In the genomic region with DNA sequence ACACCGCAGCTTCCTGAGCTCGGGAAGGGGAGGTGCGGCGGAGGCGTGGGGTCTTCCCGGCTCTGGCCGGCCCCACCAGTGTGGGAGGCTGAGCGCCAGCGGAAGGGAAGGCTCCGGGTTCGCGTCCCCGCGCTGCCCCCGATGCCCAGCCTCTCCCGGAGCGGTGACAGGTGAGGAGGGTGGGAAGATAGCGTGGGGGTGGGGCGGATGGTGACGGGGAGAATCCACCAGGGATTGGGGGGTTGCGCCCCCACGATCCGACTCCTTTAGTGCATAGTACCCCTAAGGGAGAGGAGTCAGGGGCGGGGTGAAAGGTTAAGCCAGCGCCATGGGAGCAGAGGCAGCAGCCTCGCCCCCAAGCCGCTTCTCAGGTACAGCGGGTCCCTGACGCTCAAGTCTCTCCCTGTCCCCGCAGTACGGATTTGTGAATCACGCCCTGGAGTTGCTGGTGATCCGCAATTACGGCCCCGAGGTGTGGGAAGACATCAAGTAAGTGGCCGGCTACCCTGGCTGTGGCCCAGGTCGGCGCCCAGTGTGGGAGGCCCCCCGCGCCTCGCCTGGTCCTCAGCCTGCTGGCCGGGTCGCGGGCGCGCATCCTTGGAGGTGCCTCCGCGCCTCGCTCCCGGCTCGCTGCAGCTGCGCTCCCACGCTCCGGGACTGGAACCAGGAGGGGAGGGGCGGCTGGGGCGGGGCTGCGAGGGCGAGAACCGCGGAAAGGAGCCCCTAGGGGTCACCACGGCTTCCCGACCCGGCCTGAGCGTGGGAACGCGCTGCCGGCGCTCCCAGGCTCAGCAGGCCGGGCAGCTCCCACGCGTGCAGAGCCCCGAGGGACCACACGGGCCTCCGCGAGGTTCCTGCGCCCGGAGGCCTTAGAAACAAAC, we compare ENCODE assay signal across 8 cellular contexts. TPM values are rescaled to one million over a fixed set of nuclear protein-coding genes. Genes with fewer than 3 reads are reported as not detected.
DNase-seq lines count a peak whose midpoint lies in the region; ATAC-seq and TF ChIP-seq lines count a peak whose summit lies in the region.

No MANE protein-coding gene starts in this region.

- H3K56ac ChIP-seq in mesendoderm (ENCODE audit: low read length) = peak overlapping the region; percentile 58

- H2BK120ac ChIP-seq in mesendoderm (ENCODE audit: low read depth, low read length) = no peak overlapping the region

- H2BK5ac ChIP-seq in mesendoderm (ENCODE audit: low read length) = no peak overlapping the region

- H3K9ac ChIP-seq in endocrine pancreas (ENCODE audit: control insufficient read depth, insufficient read depth, low read length) (peak overlapping the region; percentile 99), mesendoderm (ENCODE audit: low read length) (peak overlapping the region; percentile 53)

- no peaks in the 10 kb centered on the region for H3K79me2 ChIP-seq in mesendoderm (ENCODE audit: control insufficient read depth, insufficient read depth, low read length)

- no peak overlapping the region for H4K8ac ChIP-seq in mesendoderm (ENCODE audit: low read depth, low read length)

- H3K4me3 ChIP-seq in SJSA1 = peak overlapping the region; percentile 38
- no peak overlapping the region for H3K4me3 ChIP-seq in endocrine pancreas (ENCODE audit: control insufficient read depth, insufficient read depth, low read length)
- peak overlapping the region; percentile 25 for H3K4me3 ChIP-seq in mesendoderm (ENCODE audit: low read length)
- H3K4me3 ChIP-seq in tibial artery = peak overlapping the region; percentile 60 to 72

- peak; percentile 54 for DNase-seq in activated CD8-positive, alpha-beta memory T cell treated with anti-CD3 and anti-CD28 coated beads, Interleukin-2, amount 50 U/mL, for 48 hours
- no peak for DNase-seq in activated CD8-positive, alpha-beta memory T cell treated with anti-CD3 and anti-CD28 coated beads, Interleukin-2, amount 50 U/mL, for 4 hours
- DNase-seq in SJSA1 (ENCODE audit: low read depth in 1 of 2, low spot score in 2 of 2) (no peak), mesendoderm (peak; percentile 36), tibial artery (peak; percentile 35 to 76), SW480 (ENCODE audit: low spot score) (no peak)

- no peak overlapping the region for H3K4ac ChIP-seq in mesendoderm (ENCODE audit: low read depth, low read length)

- no peak overlapping the region for H3K27ac ChIP-seq in SJSA1
- H3K27ac ChIP-seq in mesendoderm (ENCODE audit: low read depth, low read length) = no peak overlapping the region
- H3K27ac ChIP-seq in tibial artery = peak overlapping the region; percentile 90 to 95

- no peak overlapping the region for H3K18ac ChIP-seq in mesendoderm (ENCODE audit: low read length)

- no CpG with 5 or more reads among the region's 77 CpGs for WGBS in mesendoderm (ENCODE audit: extremely low coverage, insufficient coverage, low lambda C conversion rate)

- H3K4me1 ChIP-seq in SJSA1 (replicated peaks) = peaks cover 14% of the 10 kb centered on the region
- H3K4me1 ChIP-seq in endocrine pancreas (ENCODE audit: control insufficient read depth, insufficient read depth, low read length) = no peaks in the 10 kb centered on the region
- H3K4me1 ChIP-seq in mesendoderm (ENCODE audit: control insufficient read depth, low read depth, low read length) = no peaks in the 10 kb centered on the region
- peaks cover 0 to 20% (median 4%) of the 10 kb centered on the region in 4 donors for H3K4me1 ChIP-seq in tibial artery

- no peaks in the 10 kb centered on the region for H3K79me1 ChIP-seq in mesendoderm (ENCODE audit: low read length)

- H2BK15ac ChIP-seq in mesendoderm (replicated peaks; ENCODE audit: low read depth) = no peak overlapping the region

- peak overlapping the region; percentile 80 for H3K23ac ChIP-seq in mesendoderm (ENCODE audit: low read length)

- H3K27me3 ChIP-seq in SJSA1 (replicated peaks) (peaks cover 21% of the 10 kb centered on the region), endocrine pancreas (ENCODE audit: control insufficient read depth, insufficient read depth, low read length) (no peaks in the 10 kb centered on the region), mesendoderm (ENCODE audit: insufficient read depth, low read length, poor library complexity) (no peaks in the 10 kb centered on the region), tibial artery (no peaks in the 10 kb centered on the region)

- peak overlapping the region; percentile 53 for H3K4me2 ChIP-seq in mesendoderm (ENCODE audit: low read length)

- H3K36me3 ChIP-seq in SJSA1 = no peaks in the 10 kb centered on the region
- H3K36me3 ChIP-seq in endocrine pancreas (ENCODE audit: control insufficient read depth, insufficient read depth, low read length) = no peaks in the 10 kb centered on the region
- H3K36me3 ChIP-seq in mesendoderm (ENCODE audit: control insufficient read depth, insufficient read depth, low read length) = no peaks in the 10 kb centered on the region
- H3K36me3 ChIP-seq in tibial artery = peaks cover 0 to 2% (median 0%) of the 10 kb centered on the region in 3 donors

- H3K9me3 ChIP-seq in SJSA1 (replicated peaks) (0 out of 2 replicates have a peak, but pooled peaks cover 2% of the 10 kb centered on the region), endocrine pancreas (ENCODE audit: control insufficient read depth, low read length) (no peaks in the 10 kb centered on the region), tibial artery (no peaks in the 10 kb centered on the region)

- intact Hi-C loops in tibial artery (cut with DNase I; ENCODE audit: low total_unique reads) = no loop called here

- peak; percentile 31 for ATAC-seq in HG02943 (IDR thresholded peaks at IDR 0.05; ENCODE audit: low read depth, unreplicated experiment)

- H4K5ac ChIP-seq in mesendoderm (ENCODE audit: low read length) = no peak overlapping the region

- H2AK5ac ChIP-seq in mesendoderm (ENCODE audit: low read length) = no peak overlapping the region

- TF ChIP-seq CTCF in tibial artery (IDR thresholded peaks at IDR 0.05) = peak; percentile 5 to 22

RNA-seq across cellular contexts. Expression of a gene that starts 0.8 kb away (rescaled TPM):
- total RNA-seq in SJSA1 (2014; rRNA removed; shearing (Covaris generic)) = 0.74 and 1.0 TPM in 2 replicates
- polyA plus RNA-seq in mesendoderm (2013, experiment 1 of 2) = 0.62 TPM
- polyA plus RNA-seq in mesendoderm (2013, experiment 2 of 2) = 0.73 TPM

Comparison
In these comparisons a context has a peak if more than half of its experiments do, and no peak if none do; other contexts are left out.
1. DNase-seq: peak in activated CD8-positive, alpha-beta memory T cell treated with anti-CD3 and anti-CD28 coated beads, Interleukin-2, amount 50 U/mL, for 48 hours (single experiment), mesendoderm (single experiment) and tibial artery (2 of 2); none in activated CD8-positive, alpha-beta memory T cell treated with anti-CD3 and anti-CD28 coated beads, Interleukin-2, amount 50 U/mL, for 4 hours (single experiment), SJSA1 (0 of 2) and SW480 (single experiment).
2. H3K27ac ChIP-seq: peak in tibial artery (2 of 2); none in SJSA1 (single experiment) and mesendoderm (single experiment).